9 cellular contexts compared by ENCODE assay signal in genomic region chr1:227437495-227438008, GRCh38.
DNase-seq lines count a peak whose midpoint lies in the region; ATAC-seq and TF ChIP-seq lines count a peak whose summit lies in the region.
"Had no signal": no experiment of that assay in that cellular context is flagged by ENCODE, and none has a peak within 500 bp of the region (broad histone marks: within the 10 kb centered on the region; RNA-seq: fewer than 3 reads in every experiment).

No MANE protein-coding gene starts in this region.

- peak overlapping the region; percentile 28 for H3K4me3 ChIP-seq in lower lobe of right lung
- peak overlapping the region in 1 of 2 donors; percentile 15 for H3K4me3 ChIP-seq in uterus

- H3K27ac Mint-ChIP-seq in stimulated activated naive CD8-positive, alpha-beta T cell treated with anti-CD3 and anti-CD28 coated beads, Interleukin-15, amount 100 ng/mL, for 72 hours: no peak overlapping the region
- H3K27ac Mint-ChIP-seq: activated naive CD8-positive, alpha-beta T cell had no signal

- H3K36me3 ChIP-seq in lower lobe of right lung (no peaks in the 10 kb centered on the region), uterus (no peaks in the 10 kb centered on the region)

- no peaks in the 10 kb centered on the region for H3K4me1 ChIP-seq in lower lobe of right lung
- no peaks in the 10 kb centered on the region for H3K4me1 ChIP-seq in uterus

- H3K27me3 Mint-ChIP-seq in stimulated activated naive CD8-positive, alpha-beta T cell treated with anti-CD3 and anti-CD28 coated beads, Interleukin-15, amount 100 ng/mL, for 72 hours: peaks cover 57% of the 10 kb centered on the region

- intact Hi-C loops in lower lobe of right lung (cut with DNase I): no loop called here
- intact Hi-C loops in uterus (cut with DNase I; ENCODE audit: low total_unique reads): no loop called here

- no peaks in the 10 kb centered on the region for H3K27me3 ChIP-seq in lower lobe of right lung (ENCODE audit: low read depth)
- H3K27me3 ChIP-seq in uterus: no peaks in the 10 kb centered on the region

- DNase-seq in stimulated activated naive CD8-positive, alpha-beta T cell treated with anti-CD3 and anti-CD28 coated beads, Interleukin-15, amount 100 ng/mL, for 72 hours: no peak
- no peak for DNase-seq in stimulated activated naive CD8-positive, alpha-beta T cell treated with anti-CD3 and anti-CD28 coated beads, Interleukin-15, Interleukin-2, amounts not matched to agents 100 U/mL and 50 U/mL, for 24 hours
- peak; percentile 81 for DNase-seq in NCI-H460 (ENCODE audit: extremely low read depth, low read depth)
- DNase-seq in cerebellar cortex (ENCODE audit: low spot score): peak; percentile 58
- no peak for DNase-seq in lower lobe of right lung
- DNase-seq in uterus: no peak
- DNase-seq in GM19238 (ENCODE audit: insufficient read length, low spot score): no peak

- H3K27ac ChIP-seq in lower lobe of right lung: no peak overlapping the region
- no peak overlapping the region for H3K27ac ChIP-seq in uterus

- peak overlapping the region in 1 of 2 donors; percentile 11 for H3K4me3 Mint-ChIP-seq in stimulated activated naive CD8-positive, alpha-beta T cell treated with anti-CD3 and anti-CD28 coated beads, Interleukin-15, amount 100 ng/mL, for 72 hours
- H3K4me3 Mint-ChIP-seq: activated naive CD8-positive, alpha-beta T cell had no signal

- no peak for TF ChIP-seq POLR2A in uterus (IDR thresholded peaks at IDR 0.05)

- no peaks in the 10 kb centered on the region for H3K9me3 Mint-ChIP-seq in stimulated activated naive CD8-positive, alpha-beta T cell treated with anti-CD3 and anti-CD28 coated beads, Interleukin-15, amount 100 ng/mL, for 72 hours

- TF ChIP-seq CTCF in lower lobe of right lung (IDR thresholded peaks at IDR 0.05) (peak; percentile 44), uterus (IDR thresholded peaks at IDR 0.05) (peak; percentile 36 to 59 (median 48))

- peak; percentile 69 for ATAC-seq in stimulated activated naive CD8-positive, alpha-beta T cell treated with anti-CD3 and anti-CD28 coated beads, Interleukin-15, amount 100 ng/mL, for 72 hours
- no peak for ATAC-seq in stimulated activated naive CD8-positive, alpha-beta T cell treated with anti-CD3 and anti-CD28 coated beads, Interleukin-15, Interleukin-2, amounts not matched to agents 100 U/mL and 50 U/mL, for 24 hours
- ATAC-seq in lower lobe of right lung (peak; percentile 68 to 78), GM21360 (IDR thresholded peaks at IDR 0.05; ENCODE audit: unreplicated experiment) (no peak)

- H3K9me3 ChIP-seq in lower lobe of right lung (no peaks in the 10 kb centered on the region), uterus (no peaks in the 10 kb centered on the region)

- peaks cover 8% of the 10 kb centered on the region for H3K4me1 Mint-ChIP-seq in stimulated activated naive CD8-positive, alpha-beta T cell treated with anti-CD3 and anti-CD28 coated beads, Interleukin-15, amount 100 ng/mL, for 72 hours

Comparison
In these comparisons a context has a peak if more than half of its experiments do, and no peak if none do; other contexts are left out.
1. ATAC-seq: peak in stimulated activated naive CD8-positive, alpha-beta T cell treated with anti-CD3 and anti-CD28 coated beads, Interleukin-15, amount 100 ng/mL, for 72 hours (single experiment) and lower lobe of right lung (2 of 2); none in stimulated activated naive CD8-positive, alpha-beta T cell treated with anti-CD3 and anti-CD28 coated beads, Interleukin-15, Interleukin-2, amounts not matched to agents 100 U/mL and 50 U/mL, for 24 hours (single experiment) and GM21360 (single experiment).
2. DNase-seq: peak in NCI-H460 (single experiment) and cerebellar cortex (single experiment); none in stimulated activated naive CD8-positive, alpha-beta T cell treated with anti-CD3 and anti-CD28 coated beads, Interleukin-15, amount 100 ng/mL, for 72 hours (0 of 2), stimulated activated naive CD8-positive, alpha-beta T cell treated with anti-CD3 and anti-CD28 coated beads, Interleukin-15, Interleukin-2, amounts not matched to agents 100 U/mL and 50 U/mL, for 24 hours (single experiment), lower lobe of right lung (single experiment), uterus (0 of 2) and GM19238 (single experiment).